Comparison of ENCODE assay signal across 11 cellular contexts in the genomic region with DNA sequence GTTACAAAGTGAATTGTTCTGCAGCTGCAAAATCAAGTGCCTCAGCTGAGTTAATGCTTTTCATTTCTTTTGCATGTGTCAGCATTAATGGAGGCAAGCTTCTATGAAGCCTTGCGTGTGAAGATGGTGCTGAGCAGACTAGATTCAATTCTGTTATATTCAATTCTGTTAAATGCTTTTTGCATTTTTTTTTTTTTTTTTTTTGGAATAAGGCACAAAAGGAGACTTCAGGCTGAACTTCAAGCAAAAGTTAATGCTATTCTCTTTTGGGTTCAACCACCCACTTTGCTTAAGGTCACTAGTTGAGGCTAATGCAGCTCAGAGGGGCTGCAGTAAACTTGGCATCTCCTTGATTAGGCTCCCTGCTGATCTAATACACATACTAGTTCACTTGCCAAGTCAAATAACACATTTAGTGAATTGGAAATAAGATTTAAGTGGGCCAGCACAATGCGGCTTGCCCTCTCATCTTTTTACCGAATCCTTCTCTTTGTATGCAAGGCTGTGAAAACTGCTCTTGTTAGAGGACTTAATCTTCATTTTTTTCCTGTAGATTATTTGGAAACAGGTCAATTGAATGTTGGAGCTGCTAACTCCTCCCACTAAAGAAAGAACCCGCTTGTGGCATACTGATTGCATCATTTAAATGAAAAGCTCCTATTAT.
A peak's percentile ranks its signal among the peaks of the same experiment; 100 is the strongest.
DNase-seq lines count a peak whose midpoint lies in the region; ATAC-seq lines count a peak whose summit lies in the region.
"Had no signal": no experiment of that assay in that cellular context is flagged by ENCODE, and none has a peak within 500 bp of the region (broad histone marks: within the 10 kb centered on the region; RNA-seq: fewer than 3 reads in every experiment).

No MANE protein-coding gene starts in this region.

- ATAC-seq in naive thymus-derived CD8-positive, alpha-beta T cell: no peak
- ATAC-seq in GM21528 (IDR thresholded peaks at IDR 0.05; ENCODE audit: low FRiP score, unreplicated experiment) (no peak), HG03139 (IDR thresholded peaks at IDR 0.05; ENCODE audit: unreplicated experiment) (no peak)
- ATAC-seq: activated T-cell treated with anti-CD3 and anti-CD28 coated beads, Interleukin-2, amount 50 U/mL, for 4 hours had no signal

- no peaks in the 10 kb centered on the region for H3K4me1 Mint-ChIP-seq in naive thymus-derived CD8-positive, alpha-beta T cell
- H3K4me1 Mint-ChIP-seq: central memory CD8-positive, alpha-beta T cell had no signal

- DNase-seq in DMS79 (lab: John Stamatoyannopoulos, UW) (peak; percentile 78), NCI-H1105 (lab: John Stamatoyannopoulos, UW) (peak; percentile 12), brain pericyte (ENCODE audit: low read depth, low spot score) (peak; percentile 48), left kidney (ENCODE audit: low read depth, low spot score) (peak; percentile 27), NCI-H510A (lab: John Stamatoyannopoulos, UW) (no peak)
- no peak for DNase-seq in naive thymus-derived CD8-positive, alpha-beta T cell
- DNase-seq: activated T-cell treated with anti-CD3 and anti-CD28 coated beads, Interleukin-2, amount 50 U/mL, for 4 hours; MM.1S had no signal

- no peak overlapping the region for H3K4me3 Mint-ChIP-seq in naive thymus-derived CD8-positive, alpha-beta T cell
- H3K4me3 Mint-ChIP-seq: activated T-cell treated with anti-CD3 and anti-CD28 coated beads, Interleukin-2, amount 50 U/mL, for 4 hours; central memory CD8-positive, alpha-beta T cell had no signal

- no peaks in the 10 kb centered on the region for H3K36me3 Mint-ChIP-seq in naive thymus-derived CD8-positive, alpha-beta T cell

- H3K27ac Mint-ChIP-seq in naive thymus-derived CD8-positive, alpha-beta T cell: no peak overlapping the region

- H3K27me3 Mint-ChIP-seq in naive thymus-derived CD8-positive, alpha-beta T cell: no peaks in the 10 kb centered on the region
- H3K27me3 Mint-ChIP-seq: central memory CD8-positive, alpha-beta T cell had no signal

- POLR2A ChIA-PET in naive thymus-derived CD8-positive, alpha-beta T cell (lab: Charles Lee): no interaction called here

- H3K9me3 Mint-ChIP-seq in naive thymus-derived CD8-positive, alpha-beta T cell: peaks cover 0 to 6% (median 0%) of the 10 kb centered on the region in 9 donors
- H3K9me3 Mint-ChIP-seq: activated T-cell treated with anti-CD3 and anti-CD28 coated beads, Interleukin-2, amount 50 U/mL, for 4 hours had no signal

Comparison
In these comparisons a context has a peak if more than half of its experiments do, and no peak if none do; other contexts are left out.
1. DNase-seq: peak in DMS79 (single experiment), NCI-H1105 (single experiment), brain pericyte (single experiment) and left kidney (single experiment); none in naive thymus-derived CD8-positive, alpha-beta T cell (0 of 10) and NCI-H510A (single experiment).